1 cellular context compared by ENCODE assay signal in the genomic region with DNA sequence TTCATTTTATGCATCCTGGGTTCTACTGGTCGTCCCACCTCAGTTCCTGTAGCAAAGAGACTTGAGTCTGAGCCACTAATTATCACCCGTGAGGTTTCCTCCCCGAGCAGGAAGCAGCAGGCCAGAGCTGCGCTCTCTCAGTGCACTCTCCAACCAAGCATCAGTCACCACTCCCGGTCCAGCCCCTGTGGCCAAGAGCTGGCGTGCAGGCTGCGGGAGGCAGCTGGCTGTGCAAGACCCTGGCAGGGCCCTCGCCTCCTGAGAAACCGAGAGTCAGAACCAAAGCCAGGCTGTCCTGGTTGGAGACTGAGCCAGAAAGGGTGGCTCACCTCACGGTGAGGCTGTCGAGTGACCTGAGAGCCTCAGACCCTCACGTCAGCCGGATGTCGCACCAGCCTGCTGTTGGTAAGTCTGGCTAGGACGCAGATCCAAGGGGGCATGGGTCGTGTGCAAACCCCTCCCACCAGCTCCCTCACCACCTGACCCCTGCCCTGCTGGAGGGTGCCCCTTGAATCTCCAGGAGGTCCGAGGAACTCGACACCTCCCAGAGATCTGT.
A peak's percentile ranks its signal among the peaks of the same experiment; 100 is the strongest.
TF ChIP-seq lines count a peak whose summit lies in the region.

No MANE protein-coding gene starts in this region.

TF ChIP-seq in HEK293, 187 proteins besides CTCF, POLR2A, EP300 and RAD21:
- TF ChIP-seq ZNF148 (tag by site-specific recombination; IDR thresholded peaks at IDR 0.05; ENCODE audit: borderline replicate concordance), result no peak
- TF ChIP-seq, protein P1, sequence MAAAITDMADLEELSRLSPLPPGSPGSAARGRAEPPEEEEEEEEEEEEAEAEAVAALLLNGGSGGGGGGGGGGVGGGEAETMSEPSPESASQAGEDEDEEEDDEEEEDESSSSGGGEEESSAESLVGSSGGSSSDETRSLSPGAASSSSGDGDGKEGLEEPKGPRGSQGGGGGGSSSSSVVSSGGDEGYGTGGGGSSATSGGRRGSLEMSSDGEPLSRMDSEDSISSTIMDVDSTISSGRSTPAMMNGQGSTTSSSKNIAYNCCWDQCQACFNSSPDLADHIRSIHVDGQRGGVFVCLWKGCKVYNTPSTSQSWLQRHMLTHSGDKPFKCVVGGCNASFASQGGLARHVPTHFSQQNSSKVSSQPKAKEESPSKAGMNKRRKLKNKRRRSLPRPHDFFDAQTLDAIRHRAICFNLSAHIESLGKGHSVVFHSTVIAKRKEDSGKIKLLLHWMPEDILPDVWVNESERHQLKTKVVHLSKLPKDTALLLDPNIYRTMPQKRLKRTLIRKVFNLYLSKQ (tag by site-specific recombination; IDR thresholded peaks at IDR 0.05; ENCODE audit: borderline replicate concordance), result no peak
- peak; percentile 47; the same call in 1 of the 2 replicates for TF ChIP-seq GLIS1 (tag by site-specific recombination; IDR thresholded peaks at IDR 0.05)
